In the genomic region with DNA sequence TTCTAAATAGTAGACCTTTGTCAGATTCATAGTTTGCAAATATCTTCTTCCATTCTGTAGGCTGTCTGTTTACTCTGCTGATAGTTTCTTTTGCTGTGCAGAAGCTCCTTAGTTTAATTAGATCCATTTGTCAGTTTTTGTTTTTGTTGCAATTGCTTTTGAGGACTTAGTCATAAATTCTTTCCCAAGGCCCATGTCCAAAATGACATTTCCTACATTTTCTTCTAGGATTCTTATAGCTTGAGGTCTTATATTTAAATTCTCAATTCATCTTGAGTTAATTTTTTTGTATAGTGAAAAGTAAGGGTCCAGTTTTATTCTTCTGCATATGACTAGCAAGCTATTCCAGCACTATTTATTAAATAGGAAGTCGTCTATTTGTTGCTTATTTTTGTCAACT, we compare ENCODE assay signal across 25 cellular contexts.
DNase-seq lines count a peak whose midpoint lies in the region; ATAC-seq, FAIRE-seq and TF ChIP-seq lines count a peak whose summit lies in the region.
"Had no signal": no experiment of that assay in that cellular context is flagged by ENCODE, and none has a peak within 500 bp of the region (broad histone marks: within the 10 kb centered on the region; RNA-seq: fewer than 3 reads in every experiment).

No MANE protein-coding gene starts in this region.

- DNase-seq in AG10803 (ENCODE audit: low read depth) (peak; percentile 30), HFFc6 (peak; percentile 19), fibroblast of mammary gland (ENCODE audit: low read depth) (peak; percentile 22), colonic mucosa (no peak), left cardiac atrium (no peak)
- DNase-seq: AML-193; BE2C; CD4-positive, alpha-beta T cell; CD8-positive, alpha-beta memory T cell; DMS 273 treated with DMSO at 0.1 percent for 48 hours; DMS79; EL; GDM1; GOT3 had no signal

- H3K4me3 ChIP-seq in AG10803 (ENCODE audit: low read length) (no peak overlapping the region), fibroblast of mammary gland (ENCODE audit: control insufficient read depth, low read depth, low read length) (no peak overlapping the region), colonic mucosa (no peak overlapping the region)
- H3K4me3 ChIP-seq: BLaER1 treated with 17β-estradiol and CSF1 and Interleukin-3, amounts not matched to agents 10 nM and 100 nM; GM12878; HAP-1 had no signal

- intact Hi-C loops in colonic mucosa (cut with DNase I): no loop called here
- intact Hi-C loops in left cardiac atrium (cut with DNase I): no loop called here

- no peaks in the 10 kb centered on the region for H3K36me3 Mint-ChIP-seq in HFFc6 (ENCODE audit: low read depth)
- H3K36me3 Mint-ChIP-seq: CD14-positive monocyte; CD8-positive, alpha-beta memory T cell had no signal

- H3K27ac Mint-ChIP-seq in HFFc6: no peak overlapping the region
- H3K27ac Mint-ChIP-seq: CD14-positive monocyte; CD4-positive, alpha-beta T cell; CD8-positive, alpha-beta memory T cell had no signal

- no peak for ATAC-seq in HG03280 (IDR thresholded peaks at IDR 0.05; ENCODE audit: unreplicated experiment)
- no peak for ATAC-seq in left cardiac atrium
- ATAC-seq: GM12878 had no signal

- H3K4me1 ChIP-seq in colonic mucosa: no peaks in the 10 kb centered on the region
- H3K4me1 ChIP-seq: BE2C, HAP-1 had no signal

- no peaks in the 10 kb centered on the region; the same call in 1 of the 2 replicates for H3K27me3 Mint-ChIP-seq in HFFc6 (ENCODE audit: insufficient read depth)
- H3K27me3 Mint-ChIP-seq: CD4-positive, alpha-beta T cell; CD8-positive, alpha-beta memory T cell had no signal

- H3K9me3 ChIP-seq in colonic mucosa: no peaks in the 10 kb centered on the region
- H3K9me3 ChIP-seq: BE2C; BLaER1 treated with 17β-estradiol and CSF1 and Interleukin-3, amounts not matched to agents 10 nM and 100 nM; HAP-1 had no signal

- no peaks in the 10 kb centered on the region for H3K36me3 ChIP-seq in colonic mucosa
- H3K36me3 ChIP-seq: BE2C; BLaER1 treated with 17β-estradiol and CSF1 and Interleukin-3, amounts not matched to agents 10 nM and 100 nM; HAP-1 had no signal

- peaks cover 26% of the 10 kb centered on the region for H3K4me1 Mint-ChIP-seq in HFFc6 (ENCODE audit: low read depth)
- H3K4me1 Mint-ChIP-seq: CD14-positive monocyte; CD8-positive, alpha-beta memory T cell had no signal

- no peaks in the 10 kb centered on the region for H3K27me3 ChIP-seq in colonic mucosa
- H3K27me3 ChIP-seq: BE2C; BLaER1 treated with 17β-estradiol and CSF1 and Interleukin-3, amounts not matched to agents 10 nM and 100 nM had no signal

- peak; percentile 41 for FAIRE-seq in endometrium (lab: Jason Lieb, UNC)
- FAIRE-seq: A204.1, D721Med, GM12878, GM19239, H54 had no signal

- H3K9ac ChIP-seq in colonic mucosa (ENCODE audit: low read depth in 2 of 2, low read length in 2 of 2): no peak overlapping the region
- H3K9ac ChIP-seq: BLaER1 treated with 17β-estradiol and CSF1 and Interleukin-3, amounts not matched to agents 10 nM and 100 nM had no signal

- no peak overlapping the region for H3K4me3 Mint-ChIP-seq in HFFc6
- H3K4me3 Mint-ChIP-seq: CD14-positive monocyte; CD4-positive, alpha-beta T cell; CD8-positive, alpha-beta memory T cell had no signal

- TF ChIP-seq CTCF in AG10803 (conservative IDR thresholded peaks at IDR 0.05; ENCODE audit: low read length): no peak
- no peak for TF ChIP-seq CTCF in HFFc6 (IDR thresholded peaks at IDR 0.05)
- no peak for TF ChIP-seq CTCF in fibroblast of mammary gland (conservative IDR thresholded peaks at IDR 0.05; ENCODE audit: control insufficient read depth, insufficient read depth, low read depth, low read length)
- TF ChIP-seq CTCF in colonic mucosa (IDR thresholded peaks at IDR 0.05): no peak

- no peak overlapping the region for H3K27ac ChIP-seq in colonic mucosa
- H3K27ac ChIP-seq: 22Rv1; BLaER1 treated with 17β-estradiol and CSF1 and Interleukin-3, amounts not matched to agents 10 nM and 100 nM had no signal

- H3K9me3 Mint-ChIP-seq in HFFc6: no peaks in the 10 kb centered on the region

Comparison
In these comparisons a context has a peak if more than half of its experiments do, and no peak if none do; other contexts are left out.
1. DNase-seq: peak in AG10803 (single experiment), HFFc6 (single experiment) and fibroblast of mammary gland (single experiment); none in colonic mucosa (single experiment) and left cardiac atrium (single experiment).